Comparison of ENCODE assay signal across 1 cellular context in the genomic region with DNA sequence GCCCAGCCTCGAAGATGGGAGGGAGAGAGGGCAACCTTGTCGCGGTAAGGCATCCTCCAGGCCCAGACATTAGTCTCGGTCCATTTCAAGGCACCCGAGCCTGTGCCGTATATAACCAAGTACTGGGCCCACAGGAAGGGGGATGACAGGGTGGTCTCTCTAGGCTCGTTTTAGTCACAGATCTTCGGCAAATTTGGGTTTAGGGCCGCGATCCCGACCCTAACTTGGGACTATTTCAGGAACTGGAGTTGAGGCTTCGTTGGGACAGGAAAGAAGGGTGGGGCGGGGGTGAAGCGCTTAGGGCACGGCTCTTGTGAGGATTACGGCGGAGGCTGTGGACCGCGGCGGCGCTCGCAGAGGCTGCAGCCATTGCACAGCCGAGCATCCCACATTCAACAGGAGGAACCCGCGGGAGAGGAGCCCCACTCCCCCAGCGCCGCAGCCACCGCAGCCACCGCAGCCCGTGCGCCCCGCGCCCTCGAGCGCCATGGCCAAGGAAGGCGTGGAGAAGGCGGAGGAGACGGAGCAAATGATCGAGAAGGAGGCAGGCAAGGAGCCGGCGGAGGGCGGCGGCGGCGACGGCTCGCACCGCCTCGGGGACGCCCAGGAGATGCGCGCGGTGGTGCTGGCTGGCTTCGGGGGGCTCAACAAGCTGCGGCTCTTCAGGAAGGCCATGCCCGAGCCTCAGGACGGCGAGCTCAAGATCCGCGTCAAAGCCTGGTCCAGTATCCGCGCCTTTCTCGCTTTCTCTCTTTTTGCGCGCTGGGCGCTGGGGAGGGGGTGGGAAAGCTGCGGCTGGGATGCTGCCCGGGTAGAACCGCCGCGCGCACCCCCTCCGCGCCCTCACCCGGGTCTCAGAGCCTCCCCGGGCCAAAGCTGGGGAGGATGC.
TF ChIP-seq lines count a peak whose summit lies in the region.

A gene with protein sequence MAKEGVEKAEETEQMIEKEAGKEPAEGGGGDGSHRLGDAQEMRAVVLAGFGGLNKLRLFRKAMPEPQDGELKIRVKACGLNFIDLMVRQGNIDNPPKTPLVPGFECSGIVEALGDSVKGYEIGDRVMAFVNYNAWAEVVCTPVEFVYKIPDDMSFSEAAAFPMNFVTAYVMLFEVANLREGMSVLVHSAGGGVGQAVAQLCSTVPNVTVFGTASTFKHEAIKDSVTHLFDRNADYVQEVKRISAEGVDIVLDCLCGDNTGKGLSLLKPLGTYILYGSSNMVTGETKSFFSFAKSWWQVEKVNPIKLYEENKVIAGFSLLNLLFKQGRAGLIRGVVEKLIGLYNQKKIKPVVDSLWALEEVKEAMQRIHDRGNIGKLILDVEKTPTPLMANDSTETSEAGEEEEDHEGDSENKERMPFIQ (plus strand): TSS at position 369 of the 889 bp plus-strand sequence. CDS start 119 bp downstream, at position 488.

TF ChIP-seq in K562, 482 proteins besides CTCF, POLR2A, EP300 and RAD21 (continued from another document):
- TF ChIP-seq TEAD4 (IDR thresholded peaks at IDR 0.05; ENCODE audit: low read length) (no peak), TEAD4 (CRISPR knock-in tag; IDR thresholded peaks at IDR 0.05; ENCODE audit: borderline replicate concordance) (no peak), KLF1 (tag; IDR thresholded peaks at IDR 0.05) (no peak), NFIC (IDR thresholded peaks at IDR 0.05) (peak; percentile 84), PCBP1 (IDR thresholded peaks at IDR 0.05; ENCODE audit: low read depth, low read length, poor library complexity, severe bottlenecking) (peak; percentile 75), RCOR1 (IDR thresholded peaks at IDR 0.05; ENCODE audit: borderline replicate concordance in 1 of 2, low read depth in 2 of 2, low read length in 2 of 2) (no peak), JUN (IDR thresholded peaks at IDR 0.05; ENCODE audit: borderline replicate concordance, low read depth, low read length) (no peak), JUN (CRISPR knock-in tag; IDR thresholded peaks at IDR 0.05; ENCODE audit: borderline replicate concordance) (no peak), SAFB2 (IDR thresholded peaks at IDR 0.05; ENCODE audit: borderline replicate concordance, low read depth, low read length, severe bottlenecking) (no peak), FOSL1 (tag; conservative IDR thresholded peaks at IDR 0.05) (no peak)
- TF ChIP-seq, protein P1, sequence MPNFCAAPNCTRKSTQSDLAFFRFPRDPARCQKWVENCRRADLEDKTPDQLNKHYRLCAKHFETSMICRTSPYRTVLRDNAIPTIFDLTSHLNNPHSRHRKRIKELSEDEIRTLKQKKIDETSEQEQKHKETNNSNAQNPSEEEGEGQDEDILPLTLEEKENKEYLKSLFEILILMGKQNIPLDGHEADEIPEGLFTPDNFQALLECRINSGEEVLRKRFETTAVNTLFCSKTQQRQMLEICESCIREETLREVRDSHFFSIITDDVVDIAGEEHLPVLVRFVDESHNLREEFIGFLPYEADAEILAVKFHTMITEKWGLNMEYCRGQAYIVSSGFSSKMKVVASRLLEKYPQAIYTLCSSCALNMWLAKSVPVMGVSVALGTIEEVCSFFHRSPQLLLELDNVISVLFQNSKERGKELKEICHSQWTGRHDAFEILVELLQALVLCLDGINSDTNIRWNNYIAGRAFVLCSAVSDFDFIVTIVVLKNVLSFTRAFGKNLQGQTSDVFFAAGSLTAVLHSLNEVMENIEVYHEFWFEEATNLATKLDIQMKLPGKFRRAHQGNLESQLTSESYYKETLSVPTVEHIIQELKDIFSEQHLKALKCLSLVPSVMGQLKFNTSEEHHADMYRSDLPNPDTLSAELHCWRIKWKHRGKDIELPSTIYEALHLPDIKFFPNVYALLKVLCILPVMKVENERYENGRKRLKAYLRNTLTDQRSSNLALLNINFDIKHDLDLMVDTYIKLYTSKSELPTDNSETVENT (CRISPR knock-in tag; IDR thresholded peaks at IDR 0.05), result no peak
- TF ChIP-seq, protein P2, sequence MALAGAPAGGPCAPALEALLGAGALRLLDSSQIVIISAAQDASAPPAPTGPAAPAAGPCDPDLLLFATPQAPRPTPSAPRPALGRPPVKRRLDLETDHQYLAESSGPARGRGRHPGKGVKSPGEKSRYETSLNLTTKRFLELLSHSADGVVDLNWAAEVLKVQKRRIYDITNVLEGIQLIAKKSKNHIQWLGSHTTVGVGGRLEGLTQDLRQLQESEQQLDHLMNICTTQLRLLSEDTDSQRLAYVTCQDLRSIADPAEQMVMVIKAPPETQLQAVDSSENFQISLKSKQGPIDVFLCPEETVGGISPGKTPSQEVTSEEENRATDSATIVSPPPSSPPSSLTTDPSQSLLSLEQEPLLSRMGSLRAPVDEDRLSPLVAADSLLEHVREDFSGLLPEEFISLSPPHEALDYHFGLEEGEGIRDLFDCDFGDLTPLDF (CRISPR knock-in tag; IDR thresholded peaks at IDR 0.05), result no peak
- TF ChIP-seq, protein P3, sequence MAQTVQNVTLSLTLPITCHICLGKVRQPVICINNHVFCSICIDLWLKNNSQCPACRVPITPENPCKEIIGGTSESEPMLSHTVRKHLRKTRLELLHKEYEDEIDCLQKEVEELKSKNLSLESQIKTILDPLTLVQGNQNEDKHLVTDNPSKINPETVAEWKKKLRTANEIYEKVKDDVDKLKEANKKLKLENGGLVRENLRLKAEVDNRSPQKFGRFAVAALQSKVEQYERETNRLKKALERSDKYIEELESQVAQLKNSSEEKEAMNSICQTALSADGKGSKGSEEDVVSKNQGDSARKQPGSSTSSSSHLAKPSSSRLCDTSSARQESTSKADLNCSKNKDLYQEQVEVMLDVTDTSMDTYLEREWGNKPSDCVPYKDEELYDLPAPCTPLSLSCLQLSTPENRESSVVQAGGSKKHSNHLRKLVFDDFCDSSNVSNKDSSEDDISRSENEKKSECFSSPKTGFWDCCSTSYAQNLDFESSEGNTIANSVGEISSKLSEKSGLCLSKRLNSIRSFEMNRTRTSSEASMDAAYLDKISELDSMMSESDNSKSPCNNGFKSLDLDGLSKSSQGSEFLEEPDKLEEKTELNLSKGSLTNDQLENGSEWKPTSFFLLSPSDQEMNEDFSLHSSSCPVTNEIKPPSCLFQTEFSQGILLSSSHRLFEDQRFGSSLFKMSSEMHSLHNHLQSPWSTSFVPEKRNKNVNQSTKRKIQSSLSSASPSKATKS (CRISPR knock-in tag; IDR thresholded peaks at IDR 0.05), result no peak
- TF ChIP-seq, protein P4, sequence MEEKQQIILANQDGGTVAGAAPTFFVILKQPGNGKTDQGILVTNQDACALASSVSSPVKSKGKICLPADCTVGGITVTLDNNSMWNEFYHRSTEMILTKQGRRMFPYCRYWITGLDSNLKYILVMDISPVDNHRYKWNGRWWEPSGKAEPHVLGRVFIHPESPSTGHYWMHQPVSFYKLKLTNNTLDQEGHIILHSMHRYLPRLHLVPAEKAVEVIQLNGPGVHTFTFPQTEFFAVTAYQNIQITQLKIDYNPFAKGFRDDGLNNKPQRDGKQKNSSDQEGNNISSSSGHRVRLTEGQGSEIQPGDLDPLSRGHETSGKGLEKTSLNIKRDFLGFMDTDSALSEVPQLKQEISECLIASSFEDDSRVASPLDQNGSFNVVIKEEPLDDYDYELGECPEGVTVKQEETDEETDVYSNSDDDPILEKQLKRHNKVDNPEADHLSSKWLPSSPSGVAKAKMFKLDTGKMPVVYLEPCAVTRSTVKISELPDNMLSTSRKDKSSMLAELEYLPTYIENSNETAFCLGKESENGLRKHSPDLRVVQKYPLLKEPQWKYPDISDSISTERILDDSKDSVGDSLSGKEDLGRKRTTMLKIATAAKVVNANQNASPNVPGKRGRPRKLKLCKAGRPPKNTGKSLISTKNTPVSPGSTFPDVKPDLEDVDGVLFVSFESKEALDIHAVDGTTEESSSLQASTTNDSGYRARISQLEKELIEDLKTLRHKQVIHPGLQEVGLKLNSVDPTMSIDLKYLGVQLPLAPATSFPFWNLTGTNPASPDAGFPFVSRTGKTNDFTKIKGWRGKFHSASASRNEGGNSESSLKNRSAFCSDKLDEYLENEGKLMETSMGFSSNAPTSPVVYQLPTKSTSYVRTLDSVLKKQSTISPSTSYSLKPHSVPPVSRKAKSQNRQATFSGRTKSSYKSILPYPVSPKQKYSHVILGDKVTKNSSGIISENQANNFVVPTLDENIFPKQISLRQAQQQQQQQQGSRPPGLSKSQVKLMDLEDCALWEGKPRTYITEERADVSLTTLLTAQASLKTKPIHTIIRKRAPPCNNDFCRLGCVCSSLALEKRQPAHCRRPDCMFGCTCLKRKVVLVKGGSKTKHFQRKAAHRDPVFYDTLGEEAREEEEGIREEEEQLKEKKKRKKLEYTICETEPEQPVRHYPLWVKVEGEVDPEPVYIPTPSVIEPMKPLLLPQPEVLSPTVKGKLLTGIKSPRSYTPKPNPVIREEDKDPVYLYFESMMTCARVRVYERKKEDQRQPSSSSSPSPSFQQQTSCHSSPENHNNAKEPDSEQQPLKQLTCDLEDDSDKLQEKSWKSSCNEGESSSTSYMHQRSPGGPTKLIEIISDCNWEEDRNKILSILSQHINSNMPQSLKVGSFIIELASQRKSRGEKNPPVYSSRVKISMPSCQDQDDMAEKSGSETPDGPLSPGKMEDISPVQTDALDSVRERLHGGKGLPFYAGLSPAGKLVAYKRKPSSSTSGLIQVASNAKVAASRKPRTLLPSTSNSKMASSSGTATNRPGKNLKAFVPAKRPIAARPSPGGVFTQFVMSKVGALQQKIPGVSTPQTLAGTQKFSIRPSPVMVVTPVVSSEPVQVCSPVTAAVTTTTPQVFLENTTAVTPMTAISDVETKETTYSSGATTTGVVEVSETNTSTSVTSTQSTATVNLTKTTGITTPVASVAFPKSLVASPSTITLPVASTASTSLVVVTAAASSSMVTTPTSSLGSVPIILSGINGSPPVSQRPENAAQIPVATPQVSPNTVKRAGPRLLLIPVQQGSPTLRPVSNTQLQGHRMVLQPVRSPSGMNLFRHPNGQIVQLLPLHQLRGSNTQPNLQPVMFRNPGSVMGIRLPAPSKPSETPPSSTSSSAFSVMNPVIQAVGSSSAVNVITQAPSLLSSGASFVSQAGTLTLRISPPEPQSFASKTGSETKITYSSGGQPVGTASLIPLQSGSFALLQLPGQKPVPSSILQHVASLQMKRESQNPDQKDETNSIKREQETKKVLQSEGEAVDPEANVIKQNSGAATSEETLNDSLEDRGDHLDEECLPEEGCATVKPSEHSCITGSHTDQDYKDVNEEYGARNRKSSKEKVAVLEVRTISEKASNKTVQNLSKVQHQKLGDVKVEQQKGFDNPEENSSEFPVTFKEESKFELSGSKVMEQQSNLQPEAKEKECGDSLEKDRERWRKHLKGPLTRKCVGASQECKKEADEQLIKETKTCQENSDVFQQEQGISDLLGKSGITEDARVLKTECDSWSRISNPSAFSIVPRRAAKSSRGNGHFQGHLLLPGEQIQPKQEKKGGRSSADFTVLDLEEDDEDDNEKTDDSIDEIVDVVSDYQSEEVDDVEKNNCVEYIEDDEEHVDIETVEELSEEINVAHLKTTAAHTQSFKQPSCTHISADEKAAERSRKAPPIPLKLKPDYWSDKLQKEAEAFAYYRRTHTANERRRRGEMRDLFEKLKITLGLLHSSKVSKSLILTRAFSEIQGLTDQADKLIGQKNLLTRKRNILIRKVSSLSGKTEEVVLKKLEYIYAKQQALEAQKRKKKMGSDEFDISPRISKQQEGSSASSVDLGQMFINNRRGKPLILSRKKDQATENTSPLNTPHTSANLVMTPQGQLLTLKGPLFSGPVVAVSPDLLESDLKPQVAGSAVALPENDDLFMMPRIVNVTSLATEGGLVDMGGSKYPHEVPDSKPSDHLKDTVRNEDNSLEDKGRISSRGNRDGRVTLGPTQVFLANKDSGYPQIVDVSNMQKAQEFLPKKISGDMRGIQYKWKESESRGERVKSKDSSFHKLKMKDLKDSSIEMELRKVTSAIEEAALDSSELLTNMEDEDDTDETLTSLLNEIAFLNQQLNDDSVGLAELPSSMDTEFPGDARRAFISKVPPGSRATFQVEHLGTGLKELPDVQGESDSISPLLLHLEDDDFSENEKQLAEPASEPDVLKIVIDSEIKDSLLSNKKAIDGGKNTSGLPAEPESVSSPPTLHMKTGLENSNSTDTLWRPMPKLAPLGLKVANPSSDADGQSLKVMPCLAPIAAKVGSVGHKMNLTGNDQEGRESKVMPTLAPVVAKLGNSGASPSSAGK (IDR thresholded peaks at IDR 0.05), result no peak
- TF ChIP-seq, protein P5, sequence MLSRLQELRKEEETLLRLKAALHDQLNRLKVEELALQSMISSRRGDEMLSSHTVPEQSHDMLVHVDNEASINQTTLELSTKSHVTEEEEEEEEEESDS (CRISPR knock-in tag; IDR thresholded peaks at IDR 0.05), result no peak
